Comparison of ENCODE assay signal across 11 cellular contexts in the genomic region with DNA sequence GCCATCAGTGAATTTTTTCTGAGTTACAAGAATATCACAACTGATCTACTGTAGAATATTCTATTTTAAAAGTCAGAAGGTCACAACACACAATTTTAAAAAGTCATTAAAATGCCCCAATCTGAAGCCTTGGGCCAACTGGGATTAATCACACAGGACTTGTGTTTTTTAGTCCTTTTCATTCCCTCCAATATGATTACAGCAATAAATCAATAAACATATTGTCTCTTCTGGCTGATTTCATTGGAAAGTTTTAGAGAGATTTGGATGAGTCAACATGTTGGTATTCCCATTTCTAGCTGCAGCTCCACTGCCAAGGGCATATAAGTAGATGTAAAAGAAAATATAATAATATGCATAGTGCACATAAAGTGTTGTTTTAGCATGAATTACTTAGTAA.
DNase-seq lines count a peak whose midpoint lies in the region; ATAC-seq, FAIRE-seq and TF ChIP-seq lines count a peak whose summit lies in the region.
"Had no signal": no experiment of that assay in that cellular context is flagged by ENCODE, and none has a peak within 500 bp of the region (broad histone marks: within the 10 kb centered on the region; RNA-seq: fewer than 3 reads in every experiment).

No MANE protein-coding gene starts in this region.

- intact Hi-C loops in colonic mucosa (cut with DNase I): no loop called here

- no peak for TF ChIP-seq POLR2A in H54 (IDR thresholded peaks at IDR 0.05; ENCODE audit: low read depth, low read length)

- no peaks in the 10 kb centered on the region for H3K9me3 ChIP-seq in adipocyte (ENCODE audit: control insufficient read depth, low read length)
- no peaks in the 10 kb centered on the region for H3K9me3 ChIP-seq in colonic mucosa

- H3K36me3 ChIP-seq in adipocyte (ENCODE audit: control insufficient read depth, insufficient read depth, low read length, severe bottlenecking): no peaks in the 10 kb centered on the region
- no peaks in the 10 kb centered on the region for H3K36me3 ChIP-seq in colonic mucosa
- H3K36me3 ChIP-seq: WERI-Rb-1 had no signal

- H3K4me3 ChIP-seq in adipocyte (ENCODE audit: low read length) (no peak overlapping the region), fibroblast of the aortic adventitia (ENCODE audit: low read depth, low read length) (no peak overlapping the region), colonic mucosa (no peak overlapping the region)

- TF ChIP-seq CTCF in fibroblast of the aortic adventitia (IDR thresholded peaks at IDR 0.05; ENCODE audit: insufficient read depth, low read length) (no peak), colonic mucosa (IDR thresholded peaks at IDR 0.05) (no peak)

- H3K27ac ChIP-seq in colonic mucosa: no peak overlapping the region
- H3K27ac ChIP-seq: WERI-Rb-1 had no signal

- ATAC-seq in HG03439 (IDR thresholded peaks at IDR 0.05; ENCODE audit: unreplicated experiment) (no peak), GM19351 (IDR thresholded peaks at IDR 0.05; ENCODE audit: unreplicated experiment) (no peak)
- ATAC-seq: Panc1 had no signal

- H3K9ac ChIP-seq in adipocyte (ENCODE audit: low read length): no peak overlapping the region
- no peak overlapping the region for H3K9ac ChIP-seq in colonic mucosa (ENCODE audit: low read depth in 2 of 2, low read length in 2 of 2)

- peaks cover 35% of the 10 kb centered on the region for H3K4me1 ChIP-seq in adipocyte (ENCODE audit: control insufficient read depth, insufficient read depth, low read length)
- no peaks in the 10 kb centered on the region for H3K4me1 ChIP-seq in colonic mucosa

- DNase-seq in A172 (ENCODE audit: low spot score): peak; percentile 64
- DNase-seq in H54 (ENCODE audit: insufficient read length, low spot score): peak; percentile 7
- peak; percentile 76 for DNase-seq in adipocyte (ENCODE audit: low read depth)
- peak; percentile 74 for DNase-seq in fibroblast of the aortic adventitia (ENCODE audit: low read depth)
- no peak for DNase-seq in SKM-1 (lab: John Stamatoyannopoulos, UW; ENCODE audit: unreplicated experiment)
- DNase-seq in colonic mucosa: no peak
- DNase-seq: stimulated activated CD4-positive, alpha-beta T cell treated with anti-CD3 and anti-CD28 coated beads, Interleukin-2, amount 100 ng/mL, for 48 hours; WERI-Rb-1 had no signal

- no peak for FAIRE-seq in H54 (lab: Jason Lieb, UNC)

- no peaks in the 10 kb centered on the region for H3K27me3 ChIP-seq in adipocyte (replicated peaks; ENCODE audit: control insufficient read depth, insufficient read depth, low read length)
- no peaks in the 10 kb centered on the region for H3K27me3 ChIP-seq in colonic mucosa

Comparison
In these comparisons a context has a peak if more than half of its experiments do, and no peak if none do; other contexts are left out.
1. DNase-seq: peak in A172 (single experiment), H54 (single experiment), adipocyte (single experiment) and fibroblast of the aortic adventitia (single experiment); none in SKM-1 (single experiment) and colonic mucosa (single experiment).